8 cellular contexts compared by ENCODE assay signal in genomic region chr5:81301221-81302015, GRCh38. TPM values are rescaled to one million over a fixed set of nuclear protein-coding genes. Genes with fewer than 3 reads are reported as not detected.
DNase-seq lines count a peak whose midpoint lies in the region; ATAC-seq, FAIRE-seq and TF ChIP-seq lines count a peak whose summit lies in the region.

A gene with protein sequence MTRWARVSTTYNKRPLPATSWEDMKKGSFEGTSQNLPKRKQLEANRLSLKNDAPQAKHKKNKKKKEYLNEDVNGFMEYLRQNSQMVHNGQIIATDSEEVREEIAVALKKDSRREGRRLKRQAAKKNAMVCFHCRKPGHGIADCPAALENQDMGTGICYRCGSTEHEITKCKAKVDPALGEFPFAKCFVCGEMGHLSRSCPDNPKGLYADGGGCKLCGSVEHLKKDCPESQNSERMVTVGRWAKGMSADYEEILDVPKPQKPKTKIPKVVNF (plus strand): TSS chr5:81301587. CDS start chr5:81304758, 3,171 bp downstream.

- H3K27ac Mint-ChIP-seq in type B pancreatic cell: peak within 1 kb of the TSS; percentile 96

- peak; percentile 96 for TF ChIP-seq POLR2A in GM12892 (IDR thresholded peaks at IDR 0.05; ENCODE audit: low read depth, low read length)
- TF ChIP-seq POLR2A in adrenal gland (IDR thresholded peaks at IDR 0.05): peak; percentile 75 to 88
- TF ChIP-seq POLR2A in heart left ventricle (IDR thresholded peaks at IDR 0.05): peak in 1 of 2 donors; percentile 76

- ATAC-seq in HG02840 (IDR thresholded peaks at IDR 0.05; ENCODE audit: low FRiP score, unreplicated experiment) (peak; percentile 98), heart left ventricle (peak; percentile 97 to 99 (median 98))

- DNase-seq in GM12892 (ENCODE audit: insufficient read length) (peak; percentile 71), NCI-H1436 (lab: John Stamatoyannopoulos, UW) (peak; percentile 92), T-helper 1 cell (peak; percentile 81 to 95 (median 89)), adrenal gland (peak; percentile 90 to 97 (median 94)), heart left ventricle (peak; percentile 93 to 97 (median 95)), pons (ENCODE audit: low spot score) (peak; percentile 93), type B pancreatic cell (ENCODE audit: extremely low spot score, unreplicated experiment) (peak; percentile 91)

- peak within 1 kb of the TSS; percentile 98 for H3K4me3 Mint-ChIP-seq in type B pancreatic cell

- H3K36me3 ChIP-seq in adrenal gland (replicated peaks in 1 of 2) (peaks cover 0 to 7% of the 10 kb centered on the region in 2 donors), heart left ventricle (peaks cover 0 to 16% (median 4%) of the 10 kb centered on the region in 9 donors)

- H3K9me3 ChIP-seq in adrenal gland (replicated peaks in 1 of 3) (no peaks in the 10 kb centered on the region), heart left ventricle (no peaks in the 10 kb centered on the region)

- peaks cover 14% of the 10 kb centered on the region for H3K4me1 Mint-ChIP-seq in type B pancreatic cell (ENCODE audit: unreplicated experiment)

- no peaks in the 10 kb centered on the region for H3K27me3 Mint-ChIP-seq in type B pancreatic cell

- peak; percentile 98 for FAIRE-seq in GM12892 (lab: Jason Lieb, UNC)

- no peaks in the 10 kb centered on the region for H3K27me3 ChIP-seq in adrenal gland
- H3K27me3 ChIP-seq in heart left ventricle: no peaks in the 10 kb centered on the region

- H3K27ac ChIP-seq in adrenal gland: peak within 1 kb of the TSS; percentile 68 to 92 (median 81)
- peak within 1 kb of the TSS; percentile 74 to 96 (median 92) for H3K27ac ChIP-seq in heart left ventricle

- TF ChIP-seq CTCF in adrenal gland (IDR thresholded peaks at IDR 0.05): peak in 3 of 6 experiments; percentile 4 to 33 (median 10)
- peak in 10 of 12 donors; percentile 3 to 58 (median 30) for TF ChIP-seq CTCF in heart left ventricle (IDR thresholded peaks at IDR 0.05)
- peak; percentile 16 for TF ChIP-seq CTCF in type B pancreatic cell (conservative IDR thresholded peaks at IDR 0.05)

- H3K4me1 ChIP-seq in adrenal gland (replicated peaks in 1 of 2) (peaks cover 12 to 36% of the 10 kb centered on the region in 2 donors), heart left ventricle (peaks cover 0 to 52% (median 34%) of the 10 kb centered on the region in 12 donors)

- no peaks in the 10 kb centered on the region for H3K9me3 Mint-ChIP-seq in type B pancreatic cell

- intact Hi-C loops in adrenal gland (cut with DNase I) (no loop called here), heart left ventricle (cut with DNase I) (loop anchor here in 4 of 10 donors (5.0 to 10.0 kb wide), 3 partner anchors 69 to 617 kb away; partner anchors contain the start of gene CKMT2 (in 1 of the 4))

- WGBS in adrenal gland, 4 donors: 0 to 1% (median 0%) methylated on average over 15 to 54 of the region's 54 CpGs
- 0 to 1% (median 0%) methylated on average over 16 to 54 of the region's 54 CpGs for WGBS in heart left ventricle, 4 donors

- no peaks in the 10 kb centered on the region for H3K36me3 Mint-ChIP-seq in type B pancreatic cell

- H3K4me3 ChIP-seq in adrenal gland (peak within 1 kb of the TSS; percentile 62 to 100 (median 72)), heart left ventricle (peak within 1 kb of the TSS; percentile 73 to 95 (median 87))

RNA-seq across cellular contexts. Expression of the gene that starts here (rescaled TPM):
- 45.9 TPM for polyA plus RNA-seq in GM12892 (2012; ENCODE audit: missing spikeins)
- total RNA-seq in adrenal gland (10 to 100 TPM in 7 of 8 donors, 1 to 10 TPM in 1; 10.0 to 26.3 (median 18.0) TPM), heart left ventricle (10 to 100 TPM in 8 of 9 donors, 1 to 10 TPM in 1; 6.5 to 16.2 (median 11.1) TPM), type B pancreatic cell (ENCODE audit: low replicate concordance) (33.9 and 37.5 TPM in 2 replicates)
- polyA plus RNA-seq in adrenal gland (10 to 100 TPM; 23.5 to 31.8 (median 27.3) TPM), heart left ventricle (10 to 100 TPM; 12.0 to 13.8 TPM)

Comparison
In these comparisons a context has a peak if more than half of its experiments do, and no peak if none do; other contexts are left out.
1. Peak in every context shown above with its lines: DNase-seq, ATAC-seq, H3K4me3 ChIP-seq and H3K27ac ChIP-seq.